In the genomic region with DNA sequence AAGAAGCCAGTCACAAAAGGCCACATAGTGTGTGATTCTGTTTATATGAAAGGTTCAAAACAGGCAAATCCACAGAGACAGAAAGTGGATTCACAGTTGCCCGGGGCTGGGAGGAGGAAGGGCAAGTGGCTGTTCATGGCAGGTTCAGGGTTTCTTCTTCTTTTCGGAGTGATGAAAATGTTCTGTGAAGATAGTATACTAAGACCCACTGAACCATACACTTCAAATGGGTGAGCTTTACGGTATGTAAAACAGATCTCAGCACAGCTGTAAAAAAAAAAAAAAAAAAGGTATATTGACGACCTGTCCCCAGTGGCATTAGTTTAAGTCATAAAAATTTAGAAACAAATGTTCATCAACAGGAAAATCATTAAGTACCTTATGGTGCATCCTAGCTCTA, we compare ENCODE assay signal across 28 cellular contexts. TPM values are rescaled to one million over a fixed set of nuclear protein-coding genes. Genes with fewer than 3 reads are reported as not detected.
"Had no signal": no experiment of that assay in that cellular context is flagged by ENCODE, and none has a peak within 500 bp of the region (broad histone marks: within the 10 kb centered on the region; RNA-seq: fewer than 3 reads in every experiment).

No MANE protein-coding gene starts in this region.

- H3K4me1 Mint-ChIP-seq: activated CD4-positive, alpha-beta memory T cell treated with anti-CD3 and anti-CD28 coated beads, Interleukin-2, amount 10 ng/mL, durations not matched to agents 7 days and 5 days; activated naive CD4-positive, alpha-beta T cell treated with anti-CD3 and anti-CD28 coated beads, Interleukin-2, amount 50 U/mL, for 24 hours had no signal

- H3K27me3 ChIP-seq: body of pancreas, cardiac muscle cell, foreskin keratinocyte, stomach, suprapubic skin, tibial nerve had no signal

- H3K9me3 ChIP-seq: body of pancreas, stomach, suprapubic skin, tibial nerve had no signal

- H3K36me3 Mint-ChIP-seq: activated naive CD4-positive, alpha-beta T cell treated with anti-CD3 and anti-CD28 coated beads, Interleukin-2, amount 50 U/mL, for 24 hours; stimulated activated memory B cell treated with anti-CD40 and anti-IgM and Interleukin-4, amounts not matched to agents 10 μg/mL and 1 μg/mL and 100 μg/mL, for 72 hours had no signal

- H3K9me3 Mint-ChIP-seq: activated CD4-positive, alpha-beta memory T cell treated with anti-CD3 and anti-CD28 coated beads, Interleukin-2, amount 10 ng/mL, durations not matched to agents 7 days and 5 days; activated naive CD4-positive, alpha-beta T cell treated with anti-CD3 and anti-CD28 coated beads, Interleukin-2, amount 50 U/mL, for 24 hours; activated T-cell treated with anti-CD3 and anti-CD28 coated beads, Interleukin-2, amount 50 U/mL, for 72 hours; nephron progenitor cell; stimulated activated memory B cell treated with anti-CD40 and anti-IgM and Interleukin-4, amounts not matched to agents 10 μg/mL and 1 μg/mL and 100 μg/mL, for 72 hours had no signal

- H3K27ac Mint-ChIP-seq: activated CD4-positive, alpha-beta memory T cell treated with anti-CD3 and anti-CD28 coated beads, Interleukin-2, amount 10 ng/mL, durations not matched to agents 7 days and 5 days; activated naive CD4-positive, alpha-beta T cell treated with anti-CD3 and anti-CD28 coated beads, Interleukin-2, amount 50 U/mL, for 24 hours; activated T-cell treated with anti-CD3 and anti-CD28 coated beads, Interleukin-2, amount 50 U/mL, for 72 hours; nephron progenitor cell; stimulated activated memory B cell treated with anti-CD40 and anti-IgM and Interleukin-4, amounts not matched to agents 10 μg/mL and 1 μg/mL and 100 μg/mL, for 72 hours had no signal

- H3K4me2 ChIP-seq: smooth muscle cell had no signal

- H3K4me3 Mint-ChIP-seq: activated CD4-positive, alpha-beta memory T cell treated with anti-CD3 and anti-CD28 coated beads, Interleukin-2, amount 10 ng/mL, durations not matched to agents 7 days and 5 days; activated naive CD4-positive, alpha-beta T cell treated with anti-CD3 and anti-CD28 coated beads, Interleukin-2, amount 50 U/mL, for 24 hours; activated T-cell treated with anti-CD3 and anti-CD28 coated beads, Interleukin-2, amount 50 U/mL, for 72 hours; nephron progenitor cell; stimulated activated memory B cell treated with anti-CD40 and anti-IgM and Interleukin-4, amounts not matched to agents 10 μg/mL and 1 μg/mL and 100 μg/mL, for 72 hours had no signal

- ATAC-seq: activated T-cell treated with anti-CD3 and anti-CD28 coated beads, Interleukin-2, amount 50 U/mL, for 72 hours; body of pancreas; foreskin keratinocyte; left ventricle myocardium superior; stimulated activated memory B cell treated with anti-CD40 and anti-IgM and Interleukin-4, amounts not matched to agents 10 μg/mL and 1 μg/mL and 100 μg/mL, for 72 hours had no signal

- H3K4me3 ChIP-seq: body of pancreas, cardiac muscle cell, smooth muscle cell, stomach, suprapubic skin, tibial nerve had no signal

- H3K27ac ChIP-seq: body of pancreas, cardiac muscle cell had no signal

- H3K36me3 ChIP-seq: cardiac muscle cell, stomach, suprapubic skin, tibial nerve had no signal

- H3K4me1 ChIP-seq: body of pancreas had no signal

- H3K27me3 Mint-ChIP-seq: activated CD4-positive, alpha-beta memory T cell treated with anti-CD3 and anti-CD28 coated beads, Interleukin-2, amount 10 ng/mL, durations not matched to agents 7 days and 5 days; activated naive CD4-positive, alpha-beta T cell treated with anti-CD3 and anti-CD28 coated beads, Interleukin-2, amount 50 U/mL, for 24 hours; stimulated activated memory B cell treated with anti-CD40 and anti-IgM and Interleukin-4, amounts not matched to agents 10 μg/mL and 1 μg/mL and 100 μg/mL, for 72 hours had no signal

- DNase-seq: activated CD4-positive, alpha-beta memory T cell treated with anti-CD3 and anti-CD28 coated beads, Interleukin-2, amount 10 ng/mL, durations not matched to agents 7 days and 5 days; activated CD4-positive, alpha-beta T cell treated with anti-CD3 and anti-CD28 coated beads for 4 hours; activated CD4-positive, CD25-positive, alpha-beta regulatory T cell; activated gamma-delta T cell treated with Interleukin-2 at 50 U/mL for 16 hours; activated T-cell treated with anti-CD3 and anti-CD28 coated beads, Interleukin-2, amount 50 U/mL, for 72 hours; anterior cingulate cortex; body of pancreas; foreskin keratinocyte; hippocampal formation; left ventricle myocardium superior; mammary epithelial cell; midbrain; nephron progenitor cell; nucleus accumbens; stimulated activated CD4-positive, alpha-beta T cell treated with anti-CD3 and anti-CD28 coated beads, Interleukin-15, amount 100 ng/mL, for 24 hours; stomach; T1000 had no signal

RNA-seq across cellular contexts. Expression of a gene that starts 57.4 kb away (rescaled TPM):
- total RNA-seq: activated T-cell treated with anti-CD3 and anti-CD28 coated beads, Interleukin-2, amount 50 U/mL, for 72 hours; body of pancreas; cardiac muscle cell; cerebellum; epithelial cell of proximal tubule; foreskin keratinocyte; left ventricle myocardium superior; mammary epithelial cell; sciatic nerve; smooth muscle cell; stomach; suprapubic skin; T-helper 1 cell treated with Interleukin-12 subunit alpha and Interleukin-12 subunit beta and Interleukin-4 antibody, amounts not matched to agents 30 ng/mL and 1 ng/mL, for 36 hours; tibial nerve; urinary bladder had no signal
- polyA plus RNA-seq: cardiac muscle cell, foreskin keratinocyte, mammary epithelial cell, smooth muscle cell, stomach, urinary bladder had no signal
